ENCODE assay signal across 17 cellular contexts in genomic region chr2:69717902-69718301, GRCh38.
DNase-seq lines count a peak whose midpoint lies in the region; ATAC-seq lines count a peak whose summit lies in the region.
"Had no signal": no experiment of that assay in that cellular context is flagged by ENCODE, and none has a peak within 500 bp of the region (broad histone marks: within the 10 kb centered on the region; RNA-seq: fewer than 3 reads in every experiment).

No MANE protein-coding gene starts in this region.

- no peaks in the 10 kb centered on the region for H3K27me3 ChIP-seq in BLaER1 treated with 17β-estradiol and CSF1 and Interleukin-3, amounts not matched to agents 10 nM and 100 nM
- no peaks in the 10 kb centered on the region for H3K27me3 ChIP-seq in adipocyte (replicated peaks; ENCODE audit: control insufficient read depth, insufficient read depth, low read length)
- H3K27me3 ChIP-seq in HAP-1 (ENCODE audit: low read depth) = no peaks in the 10 kb centered on the region
- H3K27me3 ChIP-seq: colonic mucosa, MG63 had no signal

- H3K4me1 ChIP-seq in BLaER1 treated with 17β-estradiol and CSF1 and Interleukin-3, amounts not matched to agents 10 nM and 100 nM = peaks cover 0 to 19% (median 11%) of the 10 kb centered on the region in 10 experiments; a peak in 15 of 20 replicates
- no peaks in the 10 kb centered on the region for H3K4me1 ChIP-seq in adipocyte (ENCODE audit: control insufficient read depth, insufficient read depth, low read length)
- no peaks in the 10 kb centered on the region for H3K4me1 ChIP-seq in HAP-1
- H3K4me1 ChIP-seq: Caco-2, colonic mucosa had no signal

- no peak overlapping the region for H3K4me3 ChIP-seq in BLaER1 treated with 17β-estradiol and CSF1 and Interleukin-3, amounts not matched to agents 10 nM and 100 nM
- H3K4me3 ChIP-seq in adipocyte (ENCODE audit: low read length) = no peak overlapping the region
- H3K4me3 ChIP-seq in HAP-1 = no peak overlapping the region
- H3K4me3 ChIP-seq: colonic mucosa, MG63, thoracic aorta had no signal

- peak overlapping the region in 8 of 11 experiments; percentile 4 to 46 (median 26); a peak in 12 of 22 replicates for H3K4me2 ChIP-seq in BLaER1 treated with 17β-estradiol and CSF1 and Interleukin-3, amounts not matched to agents 10 nM and 100 nM
- H3K4me2 ChIP-seq: SK-N-SH had no signal

- no peak overlapping the region for H3K9ac ChIP-seq in BLaER1 treated with 17β-estradiol and CSF1 and Interleukin-3, amounts not matched to agents 10 nM and 100 nM
- H3K9ac ChIP-seq in adipocyte (ENCODE audit: low read length) = no peak overlapping the region
- H3K9ac ChIP-seq: SK-N-SH had no signal

- no peaks in the 10 kb centered on the region for H3K36me3 ChIP-seq in BLaER1 treated with 17β-estradiol and CSF1 and Interleukin-3, amounts not matched to agents 10 nM and 100 nM
- no peaks in the 10 kb centered on the region for H3K36me3 ChIP-seq in adipocyte (ENCODE audit: control insufficient read depth, insufficient read depth, low read length, severe bottlenecking)
- H3K36me3 ChIP-seq in HAP-1 (replicated peaks) = no peaks in the 10 kb centered on the region
- H3K36me3 ChIP-seq: colonic mucosa, MG63, thoracic aorta had no signal

- no peaks in the 10 kb centered on the region for H4K20me1 ChIP-seq in BLaER1 treated with 17β-estradiol and CSF1 and Interleukin-3, amounts not matched to agents 10 nM and 100 nM

- no peak overlapping the region for H3K27ac ChIP-seq in BLaER1 treated with 17β-estradiol and CSF1 and Interleukin-3, amounts not matched to agents 10 nM and 100 nM
- H3K27ac ChIP-seq: colonic mucosa, HL-60, thoracic aorta had no signal

- no peaks in the 10 kb centered on the region for H3K9me3 ChIP-seq in BLaER1 treated with 17β-estradiol and CSF1 and Interleukin-3, amounts not matched to agents 10 nM and 100 nM (replicated peaks in 1 of 11)
- no peaks in the 10 kb centered on the region for H3K9me3 ChIP-seq in adipocyte (ENCODE audit: control insufficient read depth, low read length)
- H3K9me3 ChIP-seq in HAP-1 = no peaks in the 10 kb centered on the region
- H3K9me3 ChIP-seq: Caco-2, colonic mucosa, MG63, SK-N-SH, thoracic aorta had no signal

- in situ Hi-C loops in HAP-1 (cut with MboI; ENCODE audit: low sequenced_read_pairs) = no loop called here

- DNase-seq in adipocyte (ENCODE audit: low read depth) = peak; percentile 28
- peak; percentile 29 for DNase-seq in iPS-NIHi11 (ENCODE audit: low spot score)
- DNase-seq in T-helper 9 cell = no peak
- DNase-seq in HAP-1 (ENCODE audit: low spot score in 2 of 2) = no peak
- DNase-seq in OCI-M1 (lab: John Stamatoyannopoulos, UW) = no peak
- DNase-seq: activated B cell treated with CpG ODN at 0.5 μM for 24 hours; activated naive CD8-positive, alpha-beta T cell treated with anti-CD3 and anti-CD28 coated beads for 36 hours; Caco-2; colonic mucosa; MG63; midbrain; SK-N-SH had no signal

- ATAC-seq in HG02610 (IDR thresholded peaks at IDR 0.05; ENCODE audit: unreplicated experiment) (peak; percentile 60), GM18873 (IDR thresholded peaks at IDR 0.05; ENCODE audit: low FRiP score, unreplicated experiment) (no peak)

Comparison
In these comparisons a context has a peak if more than half of its experiments do, and no peak if none do; other contexts are left out.
1. DNase-seq: peak in adipocyte (single experiment) and iPS-NIHi11 (single experiment); none in T-helper 9 cell (single experiment), HAP-1 (0 of 2) and OCI-M1 (single experiment).